In genomic region chrX:151543706-151544105, GRCh38 we compare ENCODE assay signal across 1 cellular context.
TF ChIP-seq lines count a peak whose summit lies in the region.

No MANE protein-coding gene starts in this region.

TF ChIP-seq in GM12878, 131 proteins besides CTCF, POLR2A, EP300 and RAD21:
- TF ChIP-seq, protein P1, sequence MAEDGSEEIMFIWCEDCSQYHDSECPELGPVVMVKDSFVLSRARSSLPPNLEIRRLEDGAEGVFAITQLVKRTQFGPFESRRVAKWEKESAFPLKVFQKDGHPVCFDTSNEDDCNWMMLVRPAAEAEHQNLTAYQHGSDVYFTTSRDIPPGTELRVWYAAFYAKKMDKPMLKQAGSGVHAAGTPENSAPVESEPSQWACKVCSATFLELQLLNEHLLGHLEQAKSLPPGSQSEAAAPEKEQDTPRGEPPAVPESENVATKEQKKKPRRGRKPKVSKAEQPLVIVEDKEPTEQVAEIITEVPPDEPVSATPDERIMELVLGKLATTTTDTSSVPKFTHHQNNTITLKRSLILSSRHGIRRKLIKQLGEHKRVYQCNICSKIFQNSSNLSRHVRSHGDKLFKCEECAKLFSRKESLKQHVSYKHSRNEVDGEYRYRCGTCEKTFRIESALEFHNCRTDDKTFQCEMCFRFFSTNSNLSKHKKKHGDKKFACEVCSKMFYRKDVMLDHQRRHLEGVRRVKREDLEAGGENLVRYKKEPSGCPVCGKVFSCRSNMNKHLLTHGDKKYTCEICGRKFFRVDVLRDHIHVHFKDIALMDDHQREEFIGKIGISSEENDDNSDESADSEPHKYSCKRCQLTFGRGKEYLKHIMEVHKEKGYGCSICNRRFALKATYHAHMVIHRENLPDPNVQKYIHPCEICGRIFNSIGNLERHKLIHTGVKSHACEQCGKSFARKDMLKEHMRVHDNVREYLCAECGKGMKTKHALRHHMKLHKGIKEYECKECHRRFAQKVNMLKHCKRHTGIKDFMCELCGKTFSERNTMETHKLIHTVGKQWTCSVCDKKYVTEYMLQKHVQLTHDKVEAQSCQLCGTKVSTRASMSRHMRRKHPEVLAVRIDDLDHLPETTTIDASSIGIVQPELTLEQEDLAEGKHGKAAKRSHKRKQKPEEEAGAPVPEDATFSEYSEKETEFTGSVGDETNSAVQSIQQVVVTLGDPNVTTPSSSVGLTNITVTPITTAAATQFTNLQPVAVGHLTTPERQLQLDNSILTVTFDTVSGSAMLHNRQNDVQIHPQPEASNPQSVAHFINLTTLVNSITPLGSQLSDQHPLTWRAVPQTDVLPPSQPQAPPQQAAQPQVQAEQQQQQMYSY (CRISPR knock-in tag; IDR thresholded peaks at IDR 0.05), result no peak
- no peak for TF ChIP-seq ZBED1 (IDR thresholded peaks at IDR 0.05; ENCODE audit: borderline replicate concordance)
- TF ChIP-seq ETV6 (conservative IDR thresholded peaks at IDR 0.05 in 1 of 2, IDR thresholded peaks at IDR 0.05 in 1 of 2; ENCODE audit: borderline replicate concordance in 1 of 2, low read depth in 1 of 2), result no peak
- TF ChIP-seq IRF5 (IDR thresholded peaks at IDR 0.05; ENCODE audit: borderline replicate concordance), result no peak
- no peak for TF ChIP-seq GATAD2B (conservative IDR thresholded peaks at IDR 0.05; ENCODE audit: low read depth)
- TF ChIP-seq NFIC (IDR thresholded peaks at IDR 0.05; ENCODE audit: low read depth, low read length), result no peak
- TF ChIP-seq FOXK2 (IDR thresholded peaks at IDR 0.05), result no peak
